In the genomic region with DNA sequence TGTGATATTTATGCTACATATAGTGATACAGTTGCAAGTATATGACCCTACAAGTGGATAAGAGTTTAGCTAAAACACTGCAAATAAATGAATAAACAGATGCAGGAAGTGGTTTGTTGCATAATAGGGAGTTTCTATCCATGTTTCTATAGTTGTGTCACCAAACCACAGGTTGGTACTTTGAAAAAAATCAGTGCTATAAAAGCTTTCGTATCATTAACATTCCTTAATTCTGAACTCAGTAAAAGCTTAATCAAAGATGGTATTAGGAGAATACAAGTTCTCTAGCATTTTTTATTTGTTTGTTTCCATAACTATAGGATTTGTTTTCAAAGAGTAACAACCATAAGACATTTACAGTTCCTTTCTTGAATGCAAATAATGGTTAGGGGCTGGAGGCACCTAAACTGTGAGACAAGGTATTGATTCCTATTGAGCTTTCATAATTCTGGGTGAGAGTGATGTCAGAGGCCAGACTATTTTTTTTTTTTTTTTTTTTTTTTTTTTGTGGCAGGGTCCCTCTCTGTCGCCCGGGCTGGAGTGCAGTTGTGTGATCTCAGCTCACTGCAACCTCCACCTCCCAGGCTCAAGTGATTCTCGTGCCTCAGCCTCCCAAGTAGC, we compare ENCODE assay signal across 7 cellular contexts. TPM values are rescaled to one million over a fixed set of nuclear protein-coding genes. Genes with fewer than 3 reads are reported as not detected.
DNase-seq lines count a peak whose midpoint lies in the region; ATAC-seq and TF ChIP-seq lines count a peak whose summit lies in the region.

No MANE protein-coding gene starts in this region.

- peak overlapping the region; percentile 89 for H3K27ac ChIP-seq in OCI-LY1 (ENCODE audit: low read depth, low read length, poor library complexity, severe bottlenecking)
- H3K27ac ChIP-seq in SK-N-SH (ENCODE audit: low read depth in 2 of 2, low read length in 1 of 2), result no peak overlapping the region

- H3K79me2 ChIP-seq in OCI-LY1 (ENCODE audit: insufficient read depth, low read length), result no peaks in the 10 kb centered on the region
- no peaks in the 10 kb centered on the region for H3K79me2 ChIP-seq in SK-N-SH (ENCODE audit: insufficient read depth)

- no peaks in the 10 kb centered on the region; the same call in 1 of the 2 replicates for H3F3A ChIP-seq in OCI-LY1 (ENCODE audit: insufficient read depth, low read length)
- H3F3A ChIP-seq in SK-N-SH (replicated peaks; ENCODE audit: insufficient read depth), result no peaks in the 10 kb centered on the region

- H3K9me3 ChIP-seq in OCI-LY1 (ENCODE audit: low read length) (no peaks in the 10 kb centered on the region), SK-N-SH (no peaks in the 10 kb centered on the region)

- no peaks in the 10 kb centered on the region for H4K20me1 ChIP-seq in OCI-LY1 (ENCODE audit: insufficient read depth, low read length)
- no peaks in the 10 kb centered on the region for H4K20me1 ChIP-seq in SK-N-SH (ENCODE audit: insufficient read depth)

- no peak overlapping the region; the same call in 1 of the 2 replicates for H3K9ac ChIP-seq in OCI-LY1 (ENCODE audit: low read length)
- no peak overlapping the region for H3K9ac ChIP-seq in SK-N-SH

- H3K9me2 ChIP-seq in OCI-LY1 (ENCODE audit: low read depth, low read length) (no peaks in the 10 kb centered on the region), SK-N-SH (no peaks in the 10 kb centered on the region)

- H3K4me3 ChIP-seq in OCI-LY1 (ENCODE audit: low read depth, low read length, poor library complexity, severe bottlenecking), result no peak overlapping the region
- no peak overlapping the region for H3K4me3 ChIP-seq in foreskin fibroblast (ENCODE audit: low read depth in 1 of 2, low read length in 2 of 2)
- no peak overlapping the region for H3K4me3 ChIP-seq in SK-N-SH (ENCODE audit: low read depth in 2 of 2, low read length in 1 of 2)

- POLR2A ChIA-PET in SK-N-SH (lab: Yijun Ruan, JAX), result no interaction called here

- CTCF ChIA-PET in SK-N-SH (lab: Yijun Ruan, JAX), result no interaction called here

- H2AFZ ChIP-seq in OCI-LY1 (ENCODE audit: low read length) (no peak overlapping the region; the same call in 1 of the 2 replicates), SK-N-SH (ENCODE audit: low read depth) (no peak overlapping the region)

- H3K36me3 ChIP-seq in OCI-LY1 (ENCODE audit: insufficient read depth, low read length), result no peaks in the 10 kb centered on the region
- H3K36me3 ChIP-seq in SK-N-SH (replicated peaks in 1 of 2; ENCODE audit: control insufficient read depth in 1 of 2, insufficient read depth in 2 of 2, low read length in 1 of 2), result no peaks in the 10 kb centered on the region

- peaks cover 64% of the 10 kb centered on the region for H3K4me1 ChIP-seq in OCI-LY1 (ENCODE audit: insufficient read depth, low read length, severe bottlenecking)
- no peaks in the 10 kb centered on the region for H3K4me1 ChIP-seq in SK-N-SH (ENCODE audit: control insufficient read depth in 1 of 2, insufficient read depth in 2 of 2, low read depth in 1 of 2, low read length in 1 of 2)

- H3K4me2 ChIP-seq in OCI-LY1 (ENCODE audit: low read length) (peak overlapping the region; percentile 32; the same call in 1 of the 2 replicates), SK-N-SH (no peak overlapping the region)

- WGBS in SK-N-SH (ENCODE audit: low lambda C conversion rate), result 48% methylated on average over 4 of the region's 4 CpGs

- TF ChIP-seq CTCF in OCI-LY1 (IDR thresholded peaks at IDR 0.05; ENCODE audit: low read length) (no peak), foreskin fibroblast (IDR thresholded peaks at IDR 0.05; ENCODE audit: low read depth, low read length) (no peak), SK-N-SH (IDR thresholded peaks at IDR 0.05) (no peak)

- TF ChIP-seq RAD21 in SK-N-SH (IDR thresholded peaks at IDR 0.05; ENCODE audit: low read length), result no peak

- ATAC-seq in GM18870 (IDR thresholded peaks at IDR 0.05; ENCODE audit: unreplicated experiment) (peak; percentile 57), HG02759 (IDR thresholded peaks at IDR 0.05; ENCODE audit: unreplicated experiment) (peak; percentile 56)

- no peaks in the 10 kb centered on the region for H3K27me3 ChIP-seq in OCI-LY1 (ENCODE audit: insufficient read depth, low read length)
- H3K27me3 ChIP-seq in SK-N-SH (ENCODE audit: insufficient read depth), result peaks cover 5% of the 10 kb centered on the region; the same call in 1 of the 2 replicates

- DNase-seq in foreskin fibroblast (peak; percentile 55 to 71), NCI-H524 treated with DMSO at 0.1 percent for 48 hours (lab: John Stamatoyannopoulos, UW) (no peak), NCI-H82 treated with DMSO at 0.1 percent for 48 hours (lab: John Stamatoyannopoulos, UW; ENCODE audit: unreplicated experiment) (no peak), SK-N-SH (no peak)

- TF ChIP-seq EP300 in SK-N-SH (IDR thresholded peaks at IDR 0.05; ENCODE audit: borderline replicate concordance in 1 of 2, low read depth in 1 of 2, low read length in 1 of 2), result no peak

TF ChIP-seq in SK-N-SH, 30 proteins besides CTCF, POLR2A, EP300 and RAD21:
- no peak for TF ChIP-seq RFX5 (IDR thresholded peaks at IDR 0.05; ENCODE audit: low read length)
- TF ChIP-seq, protein P1, sequence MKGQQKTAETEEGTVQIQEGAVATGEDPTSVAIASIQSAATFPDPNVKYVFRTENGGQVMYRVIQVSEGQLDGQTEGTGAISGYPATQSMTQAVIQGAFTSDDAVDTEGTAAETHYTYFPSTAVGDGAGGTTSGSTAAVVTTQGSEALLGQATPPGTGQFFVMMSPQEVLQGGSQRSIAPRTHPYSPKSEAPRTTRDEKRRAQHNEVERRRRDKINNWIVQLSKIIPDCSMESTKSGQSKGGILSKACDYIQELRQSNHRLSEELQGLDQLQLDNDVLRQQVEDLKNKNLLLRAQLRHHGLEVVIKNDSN (IDR thresholded peaks at IDR 0.05; ENCODE audit: borderline replicate concordance, low read depth), result no peak

RNA-seq across cellular contexts. Expression of a gene that starts 29.6 kb away (rescaled TPM):
- polyA plus RNA-seq in SK-N-SH (2012; rRNA removed), result 36.7 and 37.2 TPM in 2 replicates
- 30.1 and 30.5 TPM in 2 replicates for polyA plus RNA-seq in SK-N-SH (2012; cell fraction: cytosol; rRNA removed)
- polyA plus RNA-seq in SK-N-SH (2012; cell fraction: nucleus; rRNA removed), result 66.4 and 110 TPM in 2 replicates

RNA-seq across cellular contexts. Expression of a gene that starts 32.0 kb away (rescaled TPM):
- polyA plus RNA-seq in SK-N-SH (2012; rRNA removed), result not detected in 2 replicates
- not detected in 2 replicates for polyA plus RNA-seq in SK-N-SH (2012; cell fraction: cytosol; rRNA removed)
- not detected in 2 replicates for polyA plus RNA-seq in SK-N-SH (2012; cell fraction: nucleus; rRNA removed)

RNA-seq across cellular contexts. Expression of a gene that starts 41.1 kb away (rescaled TPM):
- 110 and 165 TPM in 2 replicates for polyA plus RNA-seq in SK-N-SH (2012; rRNA removed)
- 133 and 134 TPM in 2 replicates for polyA plus RNA-seq in SK-N-SH (2012; cell fraction: cytosol; rRNA removed)
- polyA plus RNA-seq in SK-N-SH (2012; cell fraction: nucleus; rRNA removed), result 59.9 and 139 TPM in 2 replicates

Comparison
In these comparisons a context has a peak if more than half of its experiments do, and no peak if none do; other contexts are left out.
1. DNase-seq: peak in foreskin fibroblast (2 of 2); none in NCI-H524 treated with DMSO at 0.1 percent for 48 hours (single experiment), NCI-H82 treated with DMSO at 0.1 percent for 48 hours (single experiment) and SK-N-SH (single experiment).